Comparison of ENCODE assay signal across 14 cellular contexts in the genomic region with DNA sequence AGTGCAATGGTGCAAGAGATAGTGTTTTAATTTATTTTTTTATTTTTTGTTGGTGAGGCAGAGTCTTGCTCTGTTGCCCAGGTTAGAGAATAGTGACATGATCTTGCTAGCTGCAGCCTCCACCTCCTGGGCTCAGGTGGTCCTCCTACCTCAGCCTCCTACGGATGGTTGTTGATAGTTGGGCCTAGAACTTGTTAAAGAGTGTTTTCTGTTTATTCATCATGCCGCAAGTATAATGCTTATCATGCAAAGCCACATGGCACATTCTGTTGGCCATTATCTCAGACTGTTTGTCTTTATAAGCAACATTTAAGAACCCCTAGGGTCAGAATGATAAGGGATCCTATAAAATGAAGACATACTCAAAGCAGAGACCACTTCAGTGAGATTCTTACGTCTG. TPM values are rescaled to one million over a fixed set of nuclear protein-coding genes. Genes with fewer than 3 reads are reported as not detected.
DNase-seq lines count a peak whose midpoint lies in the region; ATAC-seq, FAIRE-seq and TF ChIP-seq lines count a peak whose summit lies in the region.
"Had no signal": no experiment of that assay in that cellular context is flagged by ENCODE, and none has a peak within 500 bp of the region (broad histone marks: within the 10 kb centered on the region; RNA-seq: fewer than 3 reads in every experiment).

No MANE protein-coding gene starts in this region.

- H3K27me3 ChIP-seq in CD4-positive, CD25-positive, alpha-beta regulatory T cell (ENCODE audit: control insufficient read depth, insufficient read depth, low read length): no peaks in the 10 kb centered on the region
- H3K27me3 ChIP-seq in keratinocyte (ENCODE audit: control insufficient read depth, extremely low read depth, insufficient read depth, low read length): no peaks in the 10 kb centered on the region
- no peaks in the 10 kb centered on the region for H3K27me3 ChIP-seq in vagina
- H3K27me3 ChIP-seq in prostate gland (replicated peaks; ENCODE audit: insufficient read depth): no peaks in the 10 kb centered on the region

- H3K36me3 Mint-ChIP-seq in CD4-positive, CD25-positive, alpha-beta regulatory T cell: no peaks in the 10 kb centered on the region
- H3K36me3 Mint-ChIP-seq in activated CD4-positive, alpha-beta memory T cell treated with anti-CD3 and anti-CD28 coated beads for 36 hours: peaks cover 13% of the 10 kb centered on the region

- no peak overlapping the region for H3K27ac ChIP-seq in CD4-positive, CD25-positive, alpha-beta regulatory T cell (ENCODE audit: insufficient read depth, low read length, poor library complexity, severe bottlenecking)
- H3K27ac ChIP-seq in keratinocyte (ENCODE audit: control insufficient read depth, insufficient read depth, low read length): no peak overlapping the region
- H3K27ac ChIP-seq in vagina: no peak overlapping the region
- no peak overlapping the region for H3K27ac ChIP-seq in prostate gland
- H3K27ac ChIP-seq: thoracic aorta had no signal

- H3K4me3 Mint-ChIP-seq in CD4-positive, CD25-positive, alpha-beta regulatory T cell: peak overlapping the region; percentile 56 to 96 (median 80)
- H3K4me3 Mint-ChIP-seq in activated CD4-positive, alpha-beta memory T cell treated with anti-CD3 and anti-CD28 coated beads for 36 hours: peak overlapping the region; percentile 31

- no peak for FAIRE-seq in keratinocyte (lab: Jason Lieb, UNC)

- no peak for ATAC-seq in CD4-positive, CD25-positive, alpha-beta regulatory T cell (ENCODE audit: low read depth in 2 of 2)

- POLR2A ChIA-PET in activated CD4-positive, alpha-beta memory T cell treated with anti-CD3 and anti-CD28 coated beads for 36 hours (lab: Charles Lee): interaction anchor here (0.7 kb wide), 1 partner anchor 262 kb away, joined by 3 read pairs; no protein-coding TSS in a partner anchor

- peaks cover 20% of the 10 kb centered on the region for H3K4me1 ChIP-seq in CD4-positive, CD25-positive, alpha-beta regulatory T cell (ENCODE audit: control insufficient read depth, insufficient read depth, low read length, poor library complexity, severe bottlenecking)
- peaks cover 5% of the 10 kb centered on the region for H3K4me1 ChIP-seq in keratinocyte (ENCODE audit: control insufficient read depth, extremely low read depth, insufficient read depth, low read length)
- H3K4me1 ChIP-seq in vagina: peaks cover 31% of the 10 kb centered on the region
- H3K4me1 ChIP-seq in prostate gland (replicated peaks): peaks cover 6% of the 10 kb centered on the region

- H3K79me2 ChIP-seq in keratinocyte (ENCODE audit: control insufficient read depth, insufficient read depth, low read length): peaks cover 63% of the 10 kb centered on the region

- no peaks in the 10 kb centered on the region for H3K27me3 Mint-ChIP-seq in CD4-positive, CD25-positive, alpha-beta regulatory T cell
- H3K27me3 Mint-ChIP-seq in activated CD4-positive, alpha-beta memory T cell treated with anti-CD3 and anti-CD28 coated beads for 36 hours: no peaks in the 10 kb centered on the region

- H3K9me3 ChIP-seq in CD4-positive, CD25-positive, alpha-beta regulatory T cell (ENCODE audit: control insufficient read depth in 2 of 2, low read length in 2 of 2): no peaks in the 10 kb centered on the region
- H3K9me3 ChIP-seq in keratinocyte (ENCODE audit: control insufficient read depth, low read depth, low read length) (no peaks in the 10 kb centered on the region), vagina (no peaks in the 10 kb centered on the region), prostate gland (no peaks in the 10 kb centered on the region)
- H3K9me3 ChIP-seq: thoracic aorta had no signal

- H3K9ac ChIP-seq in keratinocyte (ENCODE audit: control insufficient read depth, extremely low read depth, insufficient read depth, low read length): no peak overlapping the region

- CTCF ChIA-PET in activated CD4-positive, alpha-beta memory T cell treated with anti-CD3 and anti-CD28 coated beads for 36 hours (lab: Charles Lee): interaction anchor here (1.3 kb wide), 1 partner anchor 11 kb away, joined by 3 read pairs; no protein-coding TSS in a partner anchor

- dilution Hi-C loops in keratinocyte (cut with MboI; ENCODE audit: extremely low pct_ligation_motif_present, low sequenced_read_pairs): no loop called here

- peak overlapping the region; percentile 87 for H3K4me2 ChIP-seq in keratinocyte (ENCODE audit: control insufficient read depth, extremely low read depth, insufficient read depth, low read depth, low read length)

- TF ChIP-seq POLR2A in vagina (IDR thresholded peaks at IDR 0.05) (no peak), prostate gland (IDR thresholded peaks at IDR 0.05) (no peak)

- H3K36me3 ChIP-seq in CD4-positive, CD25-positive, alpha-beta regulatory T cell (ENCODE audit: control insufficient read depth, insufficient read depth, low read length): peaks cover 22% of the 10 kb centered on the region
- H3K36me3 ChIP-seq in keratinocyte (ENCODE audit: control insufficient read depth in 2 of 2, extremely low read depth in 1 of 2, insufficient read depth in 2 of 2, low read length in 2 of 2) (peaks cover 0 to 2% of the 10 kb centered on the region in 2 experiments), vagina (no peaks in the 10 kb centered on the region), prostate gland (no peaks in the 10 kb centered on the region)
- H3K36me3 ChIP-seq: thoracic aorta had no signal

- H4K20me1 ChIP-seq in keratinocyte (ENCODE audit: control insufficient read depth, extremely low read depth, insufficient read depth, low read length): no peaks in the 10 kb centered on the region

- H3K9me3 Mint-ChIP-seq in CD4-positive, CD25-positive, alpha-beta regulatory T cell: no peaks in the 10 kb centered on the region
- H3K9me3 Mint-ChIP-seq in activated CD4-positive, alpha-beta memory T cell treated with anti-CD3 and anti-CD28 coated beads for 36 hours: no peaks in the 10 kb centered on the region

- no peaks in the 10 kb centered on the region for H3K9me1 ChIP-seq in keratinocyte (ENCODE audit: control insufficient read depth, extremely low read depth, insufficient read depth, low read length)

- 85% methylated on average over 3 of the region's 3 CpGs for WGBS in prostate gland

- peaks cover 30 to 68% (median 49%) of the 10 kb centered on the region in 4 donors for H3K4me1 Mint-ChIP-seq in CD4-positive, CD25-positive, alpha-beta regulatory T cell
- H3K4me1 Mint-ChIP-seq in activated CD4-positive, alpha-beta memory T cell treated with anti-CD3 and anti-CD28 coated beads for 36 hours (ENCODE audit: low read depth): peaks cover 44% of the 10 kb centered on the region

- intact Hi-C loops in activated CD4-positive, alpha-beta memory T cell treated with anti-CD3 and anti-CD28 coated beads for 36 hours (cut with micrococcal nuclease): loop anchor here (5.0 to 10.0 kb wide), 4 partner anchors 205 to 565 kb away; a partner anchor contains a TSS
- intact Hi-C loops in vagina (cut with DNase I) (loop anchor here (5.0 kb wide), 1 partner anchor 65 kb away; a partner anchor contains a TSS), prostate gland (cut with DNase I) (loop anchor here (10.0 kb wide), 1 partner anchor 228 kb away; no protein-coding TSS in a partner anchor)

- no peak overlapping the region for H2AFZ ChIP-seq in keratinocyte (ENCODE audit: control insufficient read depth, low read length)

- peak overlapping the region; percentile 11 for H3K4me3 ChIP-seq in CD4-positive, CD25-positive, alpha-beta regulatory T cell (ENCODE audit: low read depth, low read length)
- H3K4me3 ChIP-seq in HFF-Myc (replicated peaks; ENCODE audit: low read depth, low read length): peak overlapping the region; percentile 97
- peak overlapping the region in 1 of 3 experiments; percentile 89 for H3K4me3 ChIP-seq in keratinocyte (ENCODE audit: control insufficient read depth in 2 of 3, extremely low read depth in 1 of 3, insufficient read depth in 2 of 3, low read depth in 1 of 3, low read length in 3 of 3)
- H3K4me3 ChIP-seq in vagina: no peak overlapping the region
- H3K4me3 ChIP-seq in prostate gland: no peak overlapping the region

- peak overlapping the region in 1 of 3 donors; percentile 79 for H3K27ac Mint-ChIP-seq in CD4-positive, CD25-positive, alpha-beta regulatory T cell
- no peak overlapping the region for H3K27ac Mint-ChIP-seq in activated CD4-positive, alpha-beta memory T cell treated with anti-CD3 and anti-CD28 coated beads for 36 hours

- DNase-seq in CD4-positive, CD25-positive, alpha-beta regulatory T cell: no peak
- no peak for DNase-seq in HFF-Myc (ENCODE audit: extremely low read depth, low read depth)
- DNase-seq in activated CD4-positive, alpha-beta memory T cell treated with anti-CD3 and anti-CD28 coated beads for 36 hours: no peak
- DNase-seq in keratinocyte (ENCODE audit: low read depth, low spot score): no peak
- no peak for DNase-seq in NCI-H2227 treated with DMSO at 0.1 percent for 48 hours (lab: John Stamatoyannopoulos, UW)
- no peak for DNase-seq in vagina (ENCODE audit: extremely low spot score in 2 of 2)
- no peak for DNase-seq in SK-N-DZ (ENCODE audit: low spot score)
- no peak for DNase-seq in prostate gland (ENCODE audit: low spot score)
- DNase-seq: activated naive CD4-positive, alpha-beta T cell treated with Interleukin-2 at 50 U/mL for 16 hours; COR-L47; NCI-H510A treated with DMSO at 0.1 percent for 48 hours; stimulated activated CD4-positive, alpha-beta T cell treated with anti-CD3 and anti-CD28 coated beads, Interleukin-2, amount 100 ng/mL, for 48 hours; T1000 had no signal

- TF ChIP-seq CTCF in HFF-Myc (IDR thresholded peaks at IDR 0.05; ENCODE audit: low read depth, low read length, missing control alignments): no peak
- no peak for TF ChIP-seq CTCF in keratinocyte (optimal IDR thresholded peaks at IDR 0.05 in 1 of 3, IDR thresholded peaks at IDR 0.05 in 1 of 3, conservative IDR thresholded peaks at IDR 0.05 in 1 of 3; ENCODE audit: extremely low read depth in 1 of 3, insufficient read depth in 2 of 3, low read length in 3 of 3)
- no peak for TF ChIP-seq CTCF in vagina (IDR thresholded peaks at IDR 0.05)
- no peak for TF ChIP-seq CTCF in prostate gland (IDR thresholded peaks at IDR 0.05)

RNA-seq across cellular contexts. Expression of a gene that starts 1.7 kb away (rescaled TPM):
- total RNA-seq in CD4-positive, CD25-positive, alpha-beta regulatory T cell: 41.1 TPM
- 10 to 100 TPM in 3 of 4 donors, 1 to 10 TPM in 1; 9.0 to 14.5 (median 12.7) TPM for polyA plus RNA-seq in CD4-positive, CD25-positive, alpha-beta regulatory T cell
- 10 to 100 TPM; 50.8 to 53.2 TPM for total RNA-seq in activated CD4-positive, alpha-beta memory T cell treated with anti-CD3 and anti-CD28 coated beads for 36 hours
- polyA plus RNA-seq in keratinocyte: 19.5 to 30.9 TPM (median 26.7 TPM) in 3 replicates
- 45.4 TPM for polyA plus RNA-seq in keratinocyte (2011; ENCODE audit: low read depth)
- 4.0 and 6.7 TPM in 2 replicates for polyA plus RNA-seq in keratinocyte (2011; cell fraction: cytosol; rRNA removed)
- 34.1 and 56.4 TPM in 2 replicates for polyA plus RNA-seq in keratinocyte (2011; cell fraction: nucleus; rRNA removed)
- polyA plus RNA-seq in keratinocyte (2012; ENCODE audit: low replicate concordance): 9.8 and 28.9 TPM in 2 replicates
- polyA minus RNA-seq in keratinocyte: 19.1 to 52.6 TPM (median 28.3 TPM) in 3 replicates
- 49.7 TPM for polyA minus RNA-seq in keratinocyte (2011; cell fraction: cytosol; rRNA and poly(A)+ RNA removed)
- 74.2 and 107 TPM in 2 replicates for polyA minus RNA-seq in keratinocyte (2011; cell fraction: nucleus; rRNA and poly(A)+ RNA removed)
- total RNA-seq in vagina: 40.5 TPM
- polyA plus RNA-seq in SK-N-DZ (2014; cell fraction: cytosol; rRNA removed): 34.0 and 41.3 TPM in 2 replicates
- 20.3 and 23.9 TPM in 2 replicates for polyA plus RNA-seq in SK-N-DZ (2014; cell fraction: nucleus; rRNA removed)
- 10 to 100 TPM; 34.7 to 45.2 TPM for total RNA-seq in prostate gland

Comparison
In these comparisons a context has a peak if more than half of its experiments do, and no peak if none do; other contexts are left out.
1. H3K4me3 ChIP-seq: peak in CD4-positive, CD25-positive, alpha-beta regulatory T cell (single experiment) and HFF-Myc (single experiment); none in vagina (0 of 2) and prostate gland (0 of 2).